In the genomic region with DNA sequence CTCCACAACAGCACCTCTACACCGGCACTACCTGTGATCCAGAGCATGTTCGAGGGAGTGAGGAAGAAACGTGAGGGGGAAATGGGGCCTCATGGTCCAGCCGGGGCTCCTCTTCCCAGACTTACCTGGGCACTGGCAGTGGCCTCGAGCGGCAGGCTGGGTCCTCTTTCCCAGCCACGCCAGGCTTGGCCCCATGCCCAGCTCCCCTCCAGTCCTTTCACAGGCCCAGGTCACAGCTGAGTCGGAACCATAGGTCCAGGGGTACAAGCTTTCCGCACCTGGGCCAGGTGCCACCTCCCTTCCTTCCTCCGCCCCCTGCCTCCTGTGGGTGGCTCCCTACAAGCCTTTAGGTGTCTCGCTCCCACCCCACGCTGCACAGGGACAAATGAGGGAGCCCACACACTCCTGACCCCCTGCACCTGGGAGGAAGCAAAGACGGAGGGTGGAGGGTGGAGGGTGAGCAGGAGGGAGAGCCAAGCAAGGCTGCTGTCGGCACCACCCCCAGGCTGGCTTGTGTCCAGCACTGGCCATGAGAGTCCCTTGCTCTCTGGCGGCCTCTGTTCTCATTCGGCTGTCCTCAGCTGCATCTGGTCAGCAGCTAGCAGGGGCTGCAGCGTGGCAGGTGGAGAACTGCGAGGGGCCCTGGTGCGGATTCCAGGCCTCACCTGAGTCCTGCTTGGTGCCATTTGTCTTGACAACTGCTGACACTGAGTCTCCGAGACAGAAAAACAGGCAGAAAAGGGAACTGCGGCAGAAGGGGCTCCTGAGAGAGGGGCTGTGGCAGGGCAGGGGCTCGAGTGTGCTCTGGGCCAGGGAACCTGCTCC, we compare ENCODE assay signal across 13 cellular contexts. TPM values are rescaled to one million over a fixed set of nuclear protein-coding genes. Genes with fewer than 3 reads are reported as not detected.
DNase-seq lines count a peak whose midpoint lies in the region; ATAC-seq and TF ChIP-seq lines count a peak whose summit lies in the region.
"Had no signal": no experiment of that assay in that cellular context is flagged by ENCODE, and none has a peak within 500 bp of the region (broad histone marks: within the 10 kb centered on the region; RNA-seq: fewer than 3 reads in every experiment).

No MANE protein-coding gene starts in this region.

- no peaks in the 10 kb centered on the region for H3K23me2 ChIP-seq in H9 (ENCODE audit: insufficient read length, low read depth, low read length, poor library complexity, severe bottlenecking)

- no peak overlapping the region for H3T11ph ChIP-seq in H9 (ENCODE audit: low read length)

- H2AFZ ChIP-seq in H9 (ENCODE audit: low read length) = no peak overlapping the region

- H2BK12ac ChIP-seq in H9 (ENCODE audit: insufficient read length, low read depth, low read length) = no peak overlapping the region

- no peaks in the 10 kb centered on the region for H3K4me1 ChIP-seq in H9 (ENCODE audit: insufficient read depth, low read length)
- peaks cover 40% of the 10 kb centered on the region for H3K4me1 ChIP-seq in left ventricle myocardium inferior

- H3K36me3 ChIP-seq in left ventricle myocardium inferior = no peaks in the 10 kb centered on the region

- H3K27me3 ChIP-seq in H9 (ENCODE audit: insufficient read depth, low read length) (no peaks in the 10 kb centered on the region), left ventricle myocardium inferior (ENCODE audit: low read depth) (no peaks in the 10 kb centered on the region)

- H4K91ac ChIP-seq in H9 (ENCODE audit: insufficient read length, low read depth, low read length) = no peak overlapping the region

- H3K56ac ChIP-seq in H9 (ENCODE audit: insufficient read length, low read depth, low read length) = no peak overlapping the region

- POLR2A ChIA-PET in activated CD4-positive, alpha-beta memory T cell treated with anti-CD3 and anti-CD28 coated beads, Interleukin-2, amount 10 ng/mL, durations not matched to agents 7 days and 5 days (lab: Charles Lee) = no interaction called here

- H3K79me1 ChIP-seq in H9 (ENCODE audit: insufficient read depth, low read depth, low read length, poor library complexity, severe bottlenecking) = no peaks in the 10 kb centered on the region

- CTCF ChIA-PET in activated CD4-positive, alpha-beta memory T cell treated with anti-CD3 and anti-CD28 coated beads, Interleukin-2, amount 10 ng/mL, durations not matched to agents 7 days and 5 days (lab: Charles Lee) = no interaction called here

- H3K9ac ChIP-seq in H9 (ENCODE audit: extremely low read depth, insufficient read length, low read length) = no peak overlapping the region

- H2BK5ac ChIP-seq in H9 (ENCODE audit: insufficient read length, low read length) = no peak overlapping the region

- H2BK120ac ChIP-seq in H9 (ENCODE audit: low read depth, low read length, poor library complexity, severe bottlenecking) = no peak overlapping the region

- H3K27ac ChIP-seq in H9 (ENCODE audit: insufficient read length, low read depth, low read length) (no peak overlapping the region), left ventricle myocardium inferior (replicated peaks) (peak overlapping the region; percentile 68)

- intact Hi-C loops in left ventricle myocardium inferior (cut with micrococcal nuclease) = no loop called here
- intact Hi-C loops in sciatic nerve (cut with DNase I) = no loop called here
- intact Hi-C loops in left colon (cut with DNase I, micrococcal nuclease) = no loop called here
- intact Hi-C loops in activated T-helper 1 cell treated with anti-CD3 and anti-CD28 coated beads, Interleukin-12 subunit alpha, Interleukin-12 subunit beta, Interleukin-2, Interleukin-4 antibody, amounts not matched to agents 30 ng/mL and 10 ng/mL and 1 ng/mL, durations not matched to agents 14 hours and 24 hours and 36 hours (cut with micrococcal nuclease) = no loop called here

- H3K4me1 Mint-ChIP-seq in H9 = peaks cover 23 to 40% of the 10 kb centered on the region in 2 experiments
- no peaks in the 10 kb centered on the region for H3K4me1 Mint-ChIP-seq in activated CD4-positive, alpha-beta memory T cell treated with anti-CD3 and anti-CD28 coated beads, Interleukin-2, amount 10 ng/mL, durations not matched to agents 7 days and 5 days
- H3K4me1 Mint-ChIP-seq in activated T-helper 1 cell treated with anti-CD3 and anti-CD28 coated beads, Interleukin-12 subunit alpha, Interleukin-12 subunit beta, Interleukin-2, Interleukin-4 antibody, amounts not matched to agents 30 ng/mL and 10 ng/mL and 1 ng/mL, durations not matched to agents 14 hours and 24 hours and 36 hours (ENCODE audit: low read depth) = no peaks in the 10 kb centered on the region
- H3K4me1 Mint-ChIP-seq: CD4-positive, alpha-beta memory T cell had no signal

- H2AK5ac ChIP-seq in H9 (ENCODE audit: insufficient read length, low read length) = no peak overlapping the region

- DNase-seq in H9 (peak; percentile 41), left ventricle myocardium inferior (peak; percentile 66), sciatic nerve (ENCODE audit: low spot score) (peak; percentile 47), left colon (no peak)
- peak; percentile 11 for DNase-seq in activated CD4-positive, alpha-beta memory T cell treated with anti-CD3 and anti-CD28 coated beads, Interleukin-2, amount 10 ng/mL, durations not matched to agents 7 days and 5 days
- DNase-seq in activated T-helper 1 cell treated with anti-CD3 and anti-CD28 coated beads, Interleukin-12 subunit alpha, Interleukin-12 subunit beta, Interleukin-2, Interleukin-4 antibody, amounts not matched to agents 30 ng/mL and 10 ng/mL and 1 ng/mL, durations not matched to agents 14 hours and 24 hours and 36 hours (ENCODE audit: low spot score) = no peak
- no peak for DNase-seq in stimulated activated CD4-positive, alpha-beta T cell treated with anti-CD3 and anti-CD28 coated beads, Interleukin-12 subunit alpha, Interleukin-12 subunit beta, amount 100 ng/mL, for 4 hours
- DNase-seq: activated CD4-positive, alpha-beta T cell treated with anti-CD3 and anti-CD28 coated beads for 48 hours; activated naive CD4-positive, alpha-beta T cell treated with Interleukin-2 at 50 U/mL for 16 hours; naive B cell; NCI-H2081 treated with DMSO at 0.1 percent for 48 hours had no signal

- H3K9me3 Mint-ChIP-seq in H9 = peaks cover 0 to 2% of the 10 kb centered on the region in 2 experiments; a peak in 1 of 5 replicates
- H3K9me3 Mint-ChIP-seq in activated CD4-positive, alpha-beta memory T cell treated with anti-CD3 and anti-CD28 coated beads, Interleukin-2, amount 10 ng/mL, durations not matched to agents 7 days and 5 days = no peaks in the 10 kb centered on the region
- H3K9me3 Mint-ChIP-seq in activated T-helper 1 cell treated with anti-CD3 and anti-CD28 coated beads, Interleukin-12 subunit alpha, Interleukin-12 subunit beta, Interleukin-2, Interleukin-4 antibody, amounts not matched to agents 30 ng/mL and 10 ng/mL and 1 ng/mL, durations not matched to agents 14 hours and 24 hours and 36 hours = no peaks in the 10 kb centered on the region

- H3K4me3 ChIP-seq in left ventricle myocardium inferior = no peak overlapping the region

- no peak for ATAC-seq in sciatic nerve
- ATAC-seq in left colon = no peak
- no peak for ATAC-seq in GM21526 (IDR thresholded peaks at IDR 0.05; ENCODE audit: low FRiP score, unreplicated experiment)

- no peaks in the 10 kb centered on the region for H3K79me2 ChIP-seq in H9 (ENCODE audit: insufficient read depth, low read length)

- H3K18ac ChIP-seq in H9 (ENCODE audit: insufficient read length, low read depth, low read length) = no peak overlapping the region

- no peaks in the 10 kb centered on the region for H4K20me1 ChIP-seq in H9 (ENCODE audit: control insufficient read depth, insufficient read depth, insufficient read length)

- H4K8ac ChIP-seq in H9 (replicated peaks; ENCODE audit: insufficient read length, low read depth, low read length) = no peak overlapping the region

- no CpG with 5 or more reads among the region's 22 CpGs for WGBS in H9 (ENCODE audit: extremely low coverage, insufficient read length, low lambda C conversion rate)

- H3K14ac ChIP-seq in H9 (ENCODE audit: insufficient read depth, low read length) = no peak overlapping the region; the same call in 1 of the 2 replicates

- H3K9me3 ChIP-seq in H9 (ENCODE audit: control insufficient read depth, low read depth, low read length) = no peaks in the 10 kb centered on the region
- no peaks in the 10 kb centered on the region for H3K9me3 ChIP-seq in left ventricle myocardium inferior (replicated peaks)

- H2BK20ac ChIP-seq in H9 (ENCODE audit: low read depth, low read length, poor library complexity, severe bottlenecking) = no peak overlapping the region

- no peak overlapping the region for H3K23ac ChIP-seq in H9 (ENCODE audit: insufficient read length, low read depth, low read length)

- no peak overlapping the region for H4K5ac ChIP-seq in H9 (ENCODE audit: insufficient read length, low read depth, low read length)

- H3K4me2 ChIP-seq in H9 (ENCODE audit: insufficient read depth, insufficient read length, low read length) = no peak overlapping the region

- peaks cover 2% of the 10 kb centered on the region for H3K27me3 Mint-ChIP-seq in H9 (ENCODE audit: low read depth)
- H3K27me3 Mint-ChIP-seq in activated CD4-positive, alpha-beta memory T cell treated with anti-CD3 and anti-CD28 coated beads, Interleukin-2, amount 10 ng/mL, durations not matched to agents 7 days and 5 days = no peaks in the 10 kb centered on the region
- H3K27me3 Mint-ChIP-seq in activated T-helper 1 cell treated with anti-CD3 and anti-CD28 coated beads, Interleukin-12 subunit alpha, Interleukin-12 subunit beta, Interleukin-2, Interleukin-4 antibody, amounts not matched to agents 30 ng/mL and 10 ng/mL and 1 ng/mL, durations not matched to agents 14 hours and 24 hours and 36 hours (ENCODE audit: insufficient read depth) = peaks cover 12% of the 10 kb centered on the region

- H3K4ac ChIP-seq in H9 (ENCODE audit: low read depth, low read length) = no peak overlapping the region

- H3K27ac Mint-ChIP-seq in H9 = peak overlapping the region in 1 of 3 experiments; percentile 72; a peak in 1 of 7 replicates
- H3K27ac Mint-ChIP-seq in activated CD4-positive, alpha-beta memory T cell treated with anti-CD3 and anti-CD28 coated beads, Interleukin-2, amount 10 ng/mL, durations not matched to agents 7 days and 5 days = no peak overlapping the region
- H3K27ac Mint-ChIP-seq in activated T-helper 1 cell treated with anti-CD3 and anti-CD28 coated beads, Interleukin-12 subunit alpha, Interleukin-12 subunit beta, Interleukin-2, Interleukin-4 antibody, amounts not matched to agents 30 ng/mL and 10 ng/mL and 1 ng/mL, durations not matched to agents 14 hours and 24 hours and 36 hours = no peak overlapping the region
- H3K27ac Mint-ChIP-seq: CD4-positive, alpha-beta memory T cell had no signal

- H3K36me3 Mint-ChIP-seq in H9 (ENCODE audit: insufficient read depth in 1 of 3, low read depth in 3 of 3) = no peaks in the 10 kb centered on the region; a peak in 1 of 7 replicates
- no peaks in the 10 kb centered on the region for H3K36me3 Mint-ChIP-seq in activated CD4-positive, alpha-beta memory T cell treated with anti-CD3 and anti-CD28 coated beads, Interleukin-2, amount 10 ng/mL, durations not matched to agents 7 days and 5 days (ENCODE audit: low read depth)
- no peaks in the 10 kb centered on the region for H3K36me3 Mint-ChIP-seq in activated T-helper 1 cell treated with anti-CD3 and anti-CD28 coated beads, Interleukin-12 subunit alpha, Interleukin-12 subunit beta, Interleukin-2, Interleukin-4 antibody, amounts not matched to agents 30 ng/mL and 10 ng/mL and 1 ng/mL, durations not matched to agents 14 hours and 24 hours and 36 hours (ENCODE audit: low read depth)
- H3K36me3 Mint-ChIP-seq: CD4-positive, alpha-beta memory T cell; naive B cell had no signal

- no peak overlapping the region for H3K4me3 Mint-ChIP-seq in H9
- no peak overlapping the region for H3K4me3 Mint-ChIP-seq in activated CD4-positive, alpha-beta memory T cell treated with anti-CD3 and anti-CD28 coated beads, Interleukin-2, amount 10 ng/mL, durations not matched to agents 7 days and 5 days
- no peak overlapping the region for H3K4me3 Mint-ChIP-seq in activated T-helper 1 cell treated with anti-CD3 and anti-CD28 coated beads, Interleukin-12 subunit alpha, Interleukin-12 subunit beta, Interleukin-2, Interleukin-4 antibody, amounts not matched to agents 30 ng/mL and 10 ng/mL and 1 ng/mL, durations not matched to agents 14 hours and 24 hours and 36 hours
- H3K4me3 Mint-ChIP-seq: CD4-positive, alpha-beta memory T cell had no signal

- TF ChIP-seq CTCF in H9 (conservative IDR thresholded peaks at IDR 0.05) = no peak
- TF ChIP-seq CTCF in left ventricle myocardium inferior (IDR thresholded peaks at IDR 0.05; ENCODE audit: borderline replicate concordance) = no peak

- no peak overlapping the region for H2BK15ac ChIP-seq in H9 (ENCODE audit: low read depth, low read length)

RNA-seq across cellular contexts. Expression of a gene that starts 26.8 kb away (rescaled TPM):
- total RNA-seq in H9 (2021) (2.7 TPM in 2 replicates), left ventricle myocardium inferior (2.9 TPM), sciatic nerve (3.2 TPM), left colon (under 1 TPM; 0.12 to 0.84 TPM)
- total RNA-seq in activated CD4-positive, alpha-beta memory T cell treated with anti-CD3 and anti-CD28 coated beads, Interleukin-2, amount 10 ng/mL, durations not matched to agents 7 days and 5 days = under 1 TPM in 1 of 2 experiments, not detected in 1; 0.05 TPM
- total RNA-seq in activated T-helper 1 cell treated with anti-CD3 and anti-CD28 coated beads, Interleukin-12 subunit alpha, Interleukin-12 subunit beta, Interleukin-2, Interleukin-4 antibody, amounts not matched to agents 30 ng/mL and 10 ng/mL and 1 ng/mL, durations not matched to agents 14 hours and 24 hours and 36 hours = 0.12 and 0.21 TPM in 2 replicates
- total RNA-seq: CD4-positive, alpha-beta memory T cell had no signal

RNA-seq across cellular contexts. Expression of a gene that starts 48.7 kb away (rescaled TPM):
- 0.72 and 0.81 TPM in 2 replicates for total RNA-seq in H9 (2021)
- total RNA-seq in activated CD4-positive, alpha-beta memory T cell treated with anti-CD3 and anti-CD28 coated beads, Interleukin-2, amount 10 ng/mL, durations not matched to agents 7 days and 5 days = under 1 TPM; 0.25 to 0.53 TPM
- not detected for total RNA-seq in left ventricle myocardium inferior
- total RNA-seq in sciatic nerve = 0.31 TPM
- under 1 TPM; 0.31 to 0.45 TPM for total RNA-seq in left colon
- 2.0 and 2.9 TPM in 2 replicates for total RNA-seq in activated T-helper 1 cell treated with anti-CD3 and anti-CD28 coated beads, Interleukin-12 subunit alpha, Interleukin-12 subunit beta, Interleukin-2, Interleukin-4 antibody, amounts not matched to agents 30 ng/mL and 10 ng/mL and 1 ng/mL, durations not matched to agents 14 hours and 24 hours and 36 hours

RNA-seq across cellular contexts. Expression of a gene that starts 54.9 kb away (rescaled TPM):
- total RNA-seq in H9 (2021) (0.17 TPM in 1 of 2 replicates, not detected in the other), left ventricle myocardium inferior (5.3 TPM), sciatic nerve (11.1 TPM), left colon (1 to 10 TPM; 3.0 to 5.3 TPM)
- total RNA-seq in activated CD4-positive, alpha-beta memory T cell treated with anti-CD3 and anti-CD28 coated beads, Interleukin-2, amount 10 ng/mL, durations not matched to agents 7 days and 5 days = 1 to 10 TPM; 6.9 to 7.1 TPM
- total RNA-seq in activated T-helper 1 cell treated with anti-CD3 and anti-CD28 coated beads, Interleukin-12 subunit alpha, Interleukin-12 subunit beta, Interleukin-2, Interleukin-4 antibody, amounts not matched to agents 30 ng/mL and 10 ng/mL and 1 ng/mL, durations not matched to agents 14 hours and 24 hours and 36 hours = 18.4 and 18.7 TPM in 2 replicates

RNA-seq across cellular contexts. Expression of a gene that starts 55.7 kb away (rescaled TPM):
- 13.5 and 14.9 TPM in 2 replicates for total RNA-seq in H9 (2021)
- total RNA-seq in activated CD4-positive, alpha-beta memory T cell treated with anti-CD3 and anti-CD28 coated beads, Interleukin-2, amount 10 ng/mL, durations not matched to agents 7 days and 5 days = 10 to 100 TPM; 40.8 to 42.5 TPM
- total RNA-seq in left ventricle myocardium inferior = 0.82 TPM
- total RNA-seq in sciatic nerve = 7.3 TPM
- 1 to 10 TPM; 1.7 to 1.9 TPM for total RNA-seq in left colon
- total RNA-seq in activated T-helper 1 cell treated with anti-CD3 and anti-CD28 coated beads, Interleukin-12 subunit alpha, Interleukin-12 subunit beta, Interleukin-2, Interleukin-4 antibody, amounts not matched to agents 30 ng/mL and 10 ng/mL and 1 ng/mL, durations not matched to agents 14 hours and 24 hours and 36 hours = 494 and 500 TPM in 2 replicates

Comparison
In these comparisons a context has a peak if more than half of its experiments do, and no peak if none do; other contexts are left out.
1. DNase-seq: peak in H9 (single experiment), activated CD4-positive, alpha-beta memory T cell treated with anti-CD3 and anti-CD28 coated beads, Interleukin-2, amount 10 ng/mL, durations not matched to agents 7 days and 5 days (single experiment), left ventricle myocardium inferior (single experiment) and sciatic nerve (single experiment); none in left colon (0 of 2), activated T-helper 1 cell treated with anti-CD3 and anti-CD28 coated beads, Interleukin-12 subunit alpha, Interleukin-12 subunit beta, Interleukin-2, Interleukin-4 antibody, amounts not matched to agents 30 ng/mL and 10 ng/mL and 1 ng/mL, durations not matched to agents 14 hours and 24 hours and 36 hours (single experiment) and stimulated activated CD4-positive, alpha-beta T cell treated with anti-CD3 and anti-CD28 coated beads, Interleukin-12 subunit alpha, Interleukin-12 subunit beta, amount 100 ng/mL, for 4 hours (single experiment).